ENCODE assay signal across 7 cellular contexts in the genomic region with DNA sequence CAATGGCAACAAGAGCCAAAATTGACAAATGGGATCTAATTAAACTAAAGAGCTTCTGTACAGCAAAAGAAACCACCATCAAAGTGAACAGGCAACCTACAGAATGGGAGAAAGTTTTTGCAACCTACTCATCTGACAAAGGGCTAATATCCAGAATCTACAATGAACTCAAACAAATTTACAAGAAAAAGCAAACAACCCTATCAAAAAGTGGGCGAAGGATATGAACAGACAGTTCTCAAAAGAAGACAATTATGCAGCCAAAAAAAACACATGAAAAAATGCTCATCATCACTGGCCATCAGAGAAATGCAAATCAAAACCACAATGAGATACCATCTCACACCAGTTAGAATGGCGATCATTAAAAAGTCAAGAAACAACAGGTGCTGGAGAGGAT. TPM values are rescaled to one million over a fixed set of nuclear protein-coding genes. Genes with fewer than 3 reads are reported as not detected.
"Had no signal": no experiment of that assay in that cellular context is flagged by ENCODE, and none has a peak within 500 bp of the region (broad histone marks: within the 10 kb centered on the region; RNA-seq: fewer than 3 reads in every experiment).

No MANE protein-coding gene starts in this region.

RNA-seq across cellular contexts. Expression of gene CD248, which starts 3.4 kb away (rescaled TPM):
- total RNA-seq: endothelial cell of umbilical vein, foreskin keratinocyte had no signal
- polyA plus RNA-seq: immature natural killer cell, mammary epithelial cell had no signal

RNA-seq across cellular contexts. Expression of gene TMEM151A, which starts 28.6 kb away (rescaled TPM):
- total RNA-seq: dermis blood vessel endothelial cell, endothelial cell of umbilical vein, left ventricle myocardium inferior had no signal
- polyA plus RNA-seq: endothelial cell of umbilical vein, fibroblast of lung, immature natural killer cell had no signal
